8 cellular contexts compared by ENCODE assay signal in genomic region chr9:105447814-105448812, GRCh38. TPM values are rescaled to one million over a fixed set of nuclear protein-coding genes. Genes with fewer than 3 reads are reported as not detected.
DNase-seq lines count a peak whose midpoint lies in the region; ATAC-seq and TF ChIP-seq lines count a peak whose summit lies in the region.

Gene FSD1L, plus strand, starts transcription at chr9:105448034. Its CDS starts 187 bp downstream, at chr9:105448221.

- peaks cover 49% of the 10 kb centered on the region for H3K79me2 ChIP-seq in SK-N-SH (ENCODE audit: insufficient read depth)

- POLR2A ChIA-PET in SK-N-SH (lab: Yijun Ruan, JAX) = interaction anchor here (0.5 to 1.4 kb wide), 3 partner anchors 13 to 33 kb away, joined by 3 to 4 read pairs (median 4); no protein-coding TSS in a partner anchor

- ATAC-seq in HG02588 (IDR thresholded peaks at IDR 0.05; ENCODE audit: unreplicated experiment) = peak; percentile 90
- peak; percentile 97 for ATAC-seq in activated naive CD4-positive, alpha-beta T cell treated with anti-CD3 and anti-CD28 coated beads, Interleukin-2, amount 50 U/mL, for 72 hours
- peak; percentile 99 for ATAC-seq in Right ventricle myocardium inferior

- H3K9ac ChIP-seq in SK-N-SH = peak within 1 kb of the TSS; percentile 97

- peak within 1 kb of the TSS; percentile 67 for H3K4me3 ChIP-seq in GM12864 (ENCODE audit: low read depth, low read length)
- H3K4me3 ChIP-seq in NB4 (ENCODE audit: low read depth, low read length) = peak within 1 kb of the TSS; percentile 79
- peak within 1 kb of the TSS; percentile 73 to 92 for H3K4me3 ChIP-seq in SK-N-SH (ENCODE audit: low read depth in 2 of 2, low read length in 1 of 2)
- H3K4me3 ChIP-seq in ovary = peak within 1 kb of the TSS; percentile 68
- peak within 1 kb of the TSS; percentile 13 to 89 (median 66) for H3K4me3 ChIP-seq in thyroid gland (replicated peaks in 1 of 3)

- no peaks in the 10 kb centered on the region for H3K36me3 ChIP-seq in SK-N-SH (replicated peaks in 1 of 2; ENCODE audit: control insufficient read depth in 1 of 2, insufficient read depth in 2 of 2, low read length in 1 of 2)
- no peaks in the 10 kb centered on the region for H3K36me3 ChIP-seq in ovary
- no peaks in the 10 kb centered on the region for H3K36me3 ChIP-seq in thyroid gland

- H3K27ac ChIP-seq in SK-N-SH (ENCODE audit: low read depth in 2 of 2, low read length in 1 of 2) (peak within 1 kb of the TSS; percentile 82 to 90), ovary (peak within 1 kb of the TSS in 1 of 2 donors; percentile 29), thyroid gland (peak within 1 kb of the TSS in 2 of 3 donors; percentile 13 to 54)

- H3K27me3 ChIP-seq in SK-N-SH (ENCODE audit: insufficient read depth) = no peaks in the 10 kb centered on the region
- H3K27me3 ChIP-seq in ovary = no peaks in the 10 kb centered on the region
- no peaks in the 10 kb centered on the region for H3K27me3 ChIP-seq in thyroid gland

- no peak for TF ChIP-seq EP300 in SK-N-SH (IDR thresholded peaks at IDR 0.05; ENCODE audit: borderline replicate concordance in 1 of 2, low read depth in 1 of 2, low read length in 1 of 2)
- TF ChIP-seq EP300 in ovary (IDR thresholded peaks at IDR 0.05) = no peak

- no peaks in the 10 kb centered on the region for H3K9me3 Mint-ChIP-seq in activated naive CD4-positive, alpha-beta T cell treated with anti-CD3 and anti-CD28 coated beads, Interleukin-2, amount 50 U/mL, for 72 hours

- no peaks in the 10 kb centered on the region for H3K9me2 ChIP-seq in SK-N-SH

- CTCF ChIA-PET in SK-N-SH (lab: Yijun Ruan, JAX) = interaction anchor here (0.6 kb wide), 1 partner anchor 33 kb away, joined by 3 read pairs; no protein-coding TSS in a partner anchor

- H4K20me1 ChIP-seq in SK-N-SH (ENCODE audit: insufficient read depth) = peaks cover 24% of the 10 kb centered on the region

- H3K36me3 Mint-ChIP-seq in activated naive CD4-positive, alpha-beta T cell treated with anti-CD3 and anti-CD28 coated beads, Interleukin-2, amount 50 U/mL, for 72 hours = no peaks in the 10 kb centered on the region

- peak within 1 kb of the TSS; percentile 100 for H2AFZ ChIP-seq in SK-N-SH (ENCODE audit: low read depth)

- intact Hi-C loops in Right ventricle myocardium inferior (cut with DNase I) (loop anchor here (5.0 kb wide), 1 partner anchor 109 kb away; the partner anchor contains the start of gene FKTN), ovary (cut with DNase I) (no loop called here), thyroid gland (cut with DNase I) (no loop called here)

- WGBS in SK-N-SH (ENCODE audit: low lambda C conversion rate) = under 1% methylated on average over 23 of the region's 87 CpGs
- 0 to 1% (median 1%) methylated on average over 72 to 87 of the region's 87 CpGs for WGBS in ovary, 3 donors
- WGBS in thyroid gland, 2 donors = 1% methylated on average over 30 to 33 of the region's 87 CpGs

- no peaks in the 10 kb centered on the region for H3K9me3 ChIP-seq in SK-N-SH
- no peaks in the 10 kb centered on the region for H3K9me3 ChIP-seq in ovary
- H3K9me3 ChIP-seq in thyroid gland = no peaks in the 10 kb centered on the region

- peaks cover 0 to 5% of the 10 kb centered on the region in 2 experiments; a peak in 2 of 4 replicates for H3K4me1 ChIP-seq in SK-N-SH (ENCODE audit: control insufficient read depth in 1 of 2, insufficient read depth in 2 of 2, low read depth in 1 of 2, low read length in 1 of 2)
- H3K4me1 ChIP-seq in ovary (ENCODE audit: insufficient read depth) = no peaks in the 10 kb centered on the region
- H3K4me1 ChIP-seq in thyroid gland = peaks cover 4 to 6% of the 10 kb centered on the region in 2 donors

- peak; percentile 37; the same call in 1 of the 2 replicates for TF ChIP-seq RAD21 in SK-N-SH (IDR thresholded peaks at IDR 0.05; ENCODE audit: low read length)

- DNase-seq in GM12864 (ENCODE audit: low read depth) (peak; percentile 77), NB4 (ENCODE audit: low read depth) (peak; percentile 93), SK-N-SH (peak; percentile 96), Right ventricle myocardium inferior (ENCODE audit: missing footprints) (peak; percentile 97), ovary (peak; percentile 90 to 93 (median 91)), thyroid gland (peak; percentile 93 to 94)
- peak; percentile 81 to 89 for DNase-seq in activated naive CD4-positive, alpha-beta T cell treated with anti-CD3 and anti-CD28 coated beads, Interleukin-2, amount 50 U/mL, for 72 hours (ENCODE audit: low spot score in 2 of 2)

- H3K4me2 ChIP-seq in SK-N-SH = peak within 1 kb of the TSS; percentile 94

- peaks cover 5% of the 10 kb centered on the region for H3F3A ChIP-seq in SK-N-SH (replicated peaks; ENCODE audit: insufficient read depth)

- TF ChIP-seq POLR2A in NB4 (IDR thresholded peaks at IDR 0.05; ENCODE audit: extremely low read depth, insufficient read length) (peak; percentile 46), ovary (IDR thresholded peaks at IDR 0.05) (no peak), thyroid gland (IDR thresholded peaks at IDR 0.05) (peak in 1 of 2 donors; percentile 60)

- H3K27ac Mint-ChIP-seq in activated naive CD4-positive, alpha-beta T cell treated with anti-CD3 and anti-CD28 coated beads, Interleukin-2, amount 50 U/mL, for 72 hours = peak within 1 kb of the TSS; percentile 38 to 45

- TF ChIP-seq CTCF in GM12864 (IDR thresholded peaks at IDR 0.05; ENCODE audit: low read depth, low read length, missing control alignments) (peak; percentile 53), NB4 (IDR thresholded peaks at IDR 0.05; ENCODE audit: low read depth, low read length) (peak; percentile 26), SK-N-SH (IDR thresholded peaks at IDR 0.05) (peak; percentile 38), ovary (IDR thresholded peaks at IDR 0.05) (peak in 1 of 3 donors; percentile 6), thyroid gland (IDR thresholded peaks at IDR 0.05) (peak in 3 of 6 experiments; percentile 16 to 26 (median 21))

TF ChIP-seq in SK-N-SH, 30 proteins besides CTCF, POLR2A, EP300 and RAD21 (continues in another document):
- TF ChIP-seq RCOR1 (IDR thresholded peaks at IDR 0.05; ENCODE audit: low read length) = no peak; the same call in 1 of the 2 replicates
- 0 out of 2 replicates have a peak, but pooled peaks have one; percentile 26 for TF ChIP-seq RFX5 (IDR thresholded peaks at IDR 0.05; ENCODE audit: low read length)
- peak; percentile 81 for TF ChIP-seq TAF1 (IDR thresholded peaks at IDR 0.05; ENCODE audit: borderline replicate concordance, low read depth, low read length)
- no peak; the same call in 1 of the 2 replicates for TF ChIP-seq ELF1 (IDR thresholded peaks at IDR 0.05)
- peak; percentile 81 for TF ChIP-seq NRF1 (IDR thresholded peaks at IDR 0.05; ENCODE audit: low read depth, low read length)
- peak; percentile 37; the same call in 1 of the 2 replicates for TF ChIP-seq YY1 (IDR thresholded peaks at IDR 0.05; ENCODE audit: low read depth)
- TF ChIP-seq POLR2AphosphoS5 (IDR thresholded peaks at IDR 0.05; ENCODE audit: low read depth, low read length) = peak; percentile 84
- no peak for TF ChIP-seq FOSL2 (IDR thresholded peaks at IDR 0.05; ENCODE audit: borderline replicate concordance, low read depth)
- no peak for TF ChIP-seq FOXJ3 (CRISPR knock-in tag; IDR thresholded peaks at IDR 0.05)
- no peak for TF ChIP-seq ZBTB33 (IDR thresholded peaks at IDR 0.05; ENCODE audit: borderline replicate concordance, low read depth)
- no peak for TF ChIP-seq TEAD4 (IDR thresholded peaks at IDR 0.05; ENCODE audit: borderline replicate concordance, insufficient read depth)
- TF ChIP-seq RXRA (IDR thresholded peaks at IDR 0.05; ENCODE audit: borderline replicate concordance, low read depth) = no peak
- 0 out of 2 replicates have a peak, but pooled peaks have one; percentile 16 for TF ChIP-seq GATA2 (CRISPR knock-in tag; IDR thresholded peaks at IDR 0.05)
- TF ChIP-seq IRF3 (IDR thresholded peaks at IDR 0.05; ENCODE audit: low read depth, low read length) = no peak
- peak; percentile 86 for TF ChIP-seq MXI1 (IDR thresholded peaks at IDR 0.05; ENCODE audit: low read depth, low read length)

RNA-seq across cellular contexts. Expression of gene FSD1L, which starts in this region (rescaled TPM):
- polyA plus RNA-seq in SK-N-SH (2012; rRNA removed) = 0.76 and 1.0 TPM in 2 replicates
- 0.83 and 1.3 TPM in 2 replicates for polyA plus RNA-seq in SK-N-SH (2012; cell fraction: cytosol; rRNA removed)
- 1.6 and 4.3 TPM in 2 replicates for polyA plus RNA-seq in SK-N-SH (2012; cell fraction: nucleus; rRNA removed)
- 1 to 10 TPM in 1 of 2 donors, under 1 TPM in 1; 0.61 to 3.9 TPM for total RNA-seq in activated naive CD4-positive, alpha-beta T cell treated with anti-CD3 and anti-CD28 coated beads, Interleukin-2, amount 50 U/mL, for 72 hours
- 4.5 TPM for total RNA-seq in Right ventricle myocardium inferior
- 1 to 10 TPM; 2.6 to 7.6 (median 4.7) TPM for total RNA-seq in ovary
- 1 to 10 TPM; 1.4 to 1.8 TPM for polyA plus RNA-seq in ovary
- total RNA-seq in thyroid gland = 1 to 10 TPM; 5.9 to 9.0 (median 8.3) TPM
